Comparison of ENCODE assay signal across 8 cellular contexts in genomic region chr10:95430231-95430951, GRCh38.
A peak's percentile ranks its signal among the peaks of the same experiment; 100 is the strongest.
DNase-seq lines count a peak whose midpoint lies in the region; TF ChIP-seq lines count a peak whose summit lies in the region.

No MANE protein-coding gene starts in this region.

- H3K4me1 ChIP-seq in HEK293 (ENCODE audit: control insufficient read depth, insufficient read depth, low read length) = no peaks in the 10 kb centered on the region
- H3K4me1 ChIP-seq in mammary epithelial cell (ENCODE audit: insufficient read depth, low read length) = peaks cover 16% of the 10 kb centered on the region

- 20% methylated on average over 12 of the region's 12 CpGs for WGBS in mammary epithelial cell (ENCODE audit: low coverage, missing lambda C conversion rate)

- dilution Hi-C loops in mammary epithelial cell (cut with HindIII; ENCODE audit: low sequenced_read_pairs) = no loop called here

- H3K36me3 ChIP-seq in HEK293 (ENCODE audit: control insufficient read depth in 2 of 2, insufficient read depth in 1 of 2, low read length in 2 of 2) (no peaks in the 10 kb centered on the region), mammary epithelial cell (ENCODE audit: insufficient read depth, low read length) (no peaks in the 10 kb centered on the region)

- CTCF ChIA-PET in HEK293 (lab: Yijun Ruan, JAX) (interaction anchor here (0.5 to 8.0 kb wide), 57 partner anchors 8 to 816 kb away, joined by 3 to 166 read pairs (median 4); no protein-coding TSS in a partner anchor), mammary epithelial cell (lab: Charles Lee; ENCODE audit: low non-redundant PET) (interaction anchor here (0.6 to 1.0 kb wide), 5 partner anchors 14 to 824 kb away, joined by 3 to 9 read pairs (median 5); partner anchors contain the start of gene TCTN3)

- BruUV-seq in mammary epithelial cell (replicated peaks; lab: Mats Ljungman, UMichigan) = no TSS peak

- POLR2A ChIA-PET in HEK293 (lab: Yijun Ruan, JAX) = interaction anchor here (1.4 kb wide), 1 partner anchor 173 kb away, joined by 3 read pairs; no protein-coding TSS in a partner anchor

- H3K27ac ChIP-seq in HEK293 (ENCODE audit: extremely low read depth, low read depth, low read length) = no peak overlapping the region
- H3K27ac ChIP-seq in mammary epithelial cell (ENCODE audit: insufficient read depth, low read depth, low read length) = no peak overlapping the region

- H4K20me1 ChIP-seq in mammary epithelial cell (ENCODE audit: insufficient read depth, low read length) = no peaks in the 10 kb centered on the region

- intact Hi-C loops in mammary epithelial cell (cut with micrococcal nuclease) = loop anchor here (1.0 kb wide), 4 partner anchors 16 to 171 kb away; partner anchors contain the start of gene SORBS1

- TF ChIP-seq CTCF in GM10266 (IDR thresholded peaks at IDR 0.05; ENCODE audit: control insufficient read depth, insufficient read depth, low read depth, missing control alignments) (peak; percentile 94), HEK293 (tag by site-specific recombination; IDR thresholded peaks at IDR 0.05) (peak; percentile 87), mammary epithelial cell (conservative IDR thresholded peaks at IDR 0.05 in 1 of 2, IDR thresholded peaks at IDR 0.05 in 1 of 2; ENCODE audit: extremely low read depth in 1 of 2, insufficient read depth in 1 of 2, low read depth in 1 of 2, low read length in 2 of 2) (peak; percentile 88 to 94)

- H3K4me3 ChIP-seq in HEK293 (ENCODE audit: low read depth, low read length) (no peak overlapping the region), mammary epithelial cell (replicated peaks in 1 of 3; ENCODE audit: insufficient read depth in 1 of 3, low read depth in 2 of 3, low read length in 3 of 3) (no peak overlapping the region)

- H3K79me2 ChIP-seq in mammary epithelial cell (ENCODE audit: insufficient read depth, low read length) = no peaks in the 10 kb centered on the region

- H3K4me2 ChIP-seq in mammary epithelial cell (ENCODE audit: insufficient read depth, low read depth, low read length) = peak overlapping the region; percentile 34

- H2AFZ ChIP-seq in mammary epithelial cell (ENCODE audit: low read depth, low read length) = no peak overlapping the region

- peak; percentile 52 for DNase-seq in 8988T
- DNase-seq in GM10266 (ENCODE audit: extremely low spot score) = peak; percentile 74
- peak; percentile 61 for DNase-seq in M059J (ENCODE audit: low read depth)
- DNase-seq in UCSD-AML1 (lab: John Stamatoyannopoulos, UW; ENCODE audit: unreplicated experiment) = peak; percentile 21
- DNase-seq in mammary epithelial cell = peak; percentile 62
- peak; percentile 73 for DNase-seq in kidney tubule cell (ENCODE audit: low spot score)
- peak; percentile 14 to 16 for DNase-seq in stimulated activated CD4-positive, alpha-beta T cell treated with anti-CD3 and anti-CD28 coated beads, Interleukin-4, amount 100 ng/mL, for 4 hours

- H3K9me3 ChIP-seq in HEK293 (ENCODE audit: control insufficient read depth, insufficient read depth, low read depth, low read length) (no peaks in the 10 kb centered on the region), mammary epithelial cell (replicated peaks; ENCODE audit: insufficient read depth, low read length) (no peaks in the 10 kb centered on the region)

- no peak overlapping the region for H3K9ac ChIP-seq in mammary epithelial cell (ENCODE audit: insufficient read depth, low read length)

- in situ Hi-C loops in mammary epithelial cell (cut with MboI; ENCODE audit: low sequenced_read_pairs in 2 of 2) = loop anchor here (5.0 to 10.0 kb wide), 2 partner anchors 56 to 172 kb away; no protein-coding TSS in a partner anchor

- no peaks in the 10 kb centered on the region for H3K27me3 ChIP-seq in mammary epithelial cell (ENCODE audit: insufficient read depth, low read length)

TF ChIP-seq in HEK293, 187 proteins besides CTCF, POLR2A, EP300 and RAD21 (continues in another document):
- TF ChIP-seq RBAK (tag by site-specific recombination; IDR thresholded peaks at IDR 0.05) = no peak
- no peak for TF ChIP-seq ZNF521 (tag by site-specific recombination; IDR thresholded peaks at IDR 0.05)
- TF ChIP-seq ZNF211 (tag by site-specific recombination; IDR thresholded peaks at IDR 0.05; ENCODE audit: low read depth) = no peak
- TF ChIP-seq SP3 (tag by site-specific recombination; IDR thresholded peaks at IDR 0.05) = no peak
- no peak for TF ChIP-seq ZSCAN18 (tag by site-specific recombination; IDR thresholded peaks at IDR 0.05)
- no peak for TF ChIP-seq ZNF362 (tag by site-specific recombination; IDR thresholded peaks at IDR 0.05)
- no peak for TF ChIP-seq ZNF133 (tag by site-specific recombination; IDR thresholded peaks at IDR 0.05)
- TF ChIP-seq ZNF239 (tag by site-specific recombination; IDR thresholded peaks at IDR 0.05) = no peak
- TF ChIP-seq ZNF121 (tag by site-specific recombination; IDR thresholded peaks at IDR 0.05) = 0 out of 2 replicates have a peak, but pooled peaks have one; percentile 8
- TF ChIP-seq HOXA7 (CRISPR knock-in tag; IDR thresholded peaks at IDR 0.05; ENCODE audit: borderline replicate concordance) = no peak
- TF ChIP-seq ZNF660 (tag by site-specific recombination; IDR thresholded peaks at IDR 0.05) = 0 out of 2 replicates have a peak, but pooled peaks have one; percentile 36
- no peak for TF ChIP-seq ZNF692 (tag by site-specific recombination; IDR thresholded peaks at IDR 0.05)
- TF ChIP-seq ZNF654 (tag by site-specific recombination; IDR thresholded peaks at IDR 0.05; ENCODE audit: low read depth) = peak; percentile 98
- TF ChIP-seq ZEB2 (tag by site-specific recombination; IDR thresholded peaks at IDR 0.05) = 0 out of 2 replicates have a peak, but pooled peaks have one; percentile 19
- no peak for TF ChIP-seq PRDM4 (tag by site-specific recombination; IDR thresholded peaks at IDR 0.05)
- TF ChIP-seq ZNF704 (tag by site-specific recombination; IDR thresholded peaks at IDR 0.05) = no peak
- TF ChIP-seq ZSCAN30 (tag by site-specific recombination; IDR thresholded peaks at IDR 0.05) = 0 out of 2 replicates have a peak, but pooled peaks have one; percentile 39
- TF ChIP-seq ZBTB21 (tag by site-specific recombination; IDR thresholded peaks at IDR 0.05) = no peak
- TF ChIP-seq ZNF621 (tag by site-specific recombination; IDR thresholded peaks at IDR 0.05) = no peak

Comparison
In these comparisons a context has a peak if more than half of its experiments do, and no peak if none do; other contexts are left out.
1. DNase-seq: peak in every context shown above with its lines; median percentile 74 in GM10266; 73 in kidney tubule cell; 62 in mammary epithelial cell; 61 in M059J; 52 in 8988T; 21 in UCSD-AML1; 15 in stimulated activated CD4-positive, alpha-beta T cell treated with anti-CD3 and anti-CD28 coated beads, Interleukin-4, amount 100 ng/mL, for 4 hours.